Comparison of ENCODE assay signal across 8 cellular contexts in the genomic region with DNA sequence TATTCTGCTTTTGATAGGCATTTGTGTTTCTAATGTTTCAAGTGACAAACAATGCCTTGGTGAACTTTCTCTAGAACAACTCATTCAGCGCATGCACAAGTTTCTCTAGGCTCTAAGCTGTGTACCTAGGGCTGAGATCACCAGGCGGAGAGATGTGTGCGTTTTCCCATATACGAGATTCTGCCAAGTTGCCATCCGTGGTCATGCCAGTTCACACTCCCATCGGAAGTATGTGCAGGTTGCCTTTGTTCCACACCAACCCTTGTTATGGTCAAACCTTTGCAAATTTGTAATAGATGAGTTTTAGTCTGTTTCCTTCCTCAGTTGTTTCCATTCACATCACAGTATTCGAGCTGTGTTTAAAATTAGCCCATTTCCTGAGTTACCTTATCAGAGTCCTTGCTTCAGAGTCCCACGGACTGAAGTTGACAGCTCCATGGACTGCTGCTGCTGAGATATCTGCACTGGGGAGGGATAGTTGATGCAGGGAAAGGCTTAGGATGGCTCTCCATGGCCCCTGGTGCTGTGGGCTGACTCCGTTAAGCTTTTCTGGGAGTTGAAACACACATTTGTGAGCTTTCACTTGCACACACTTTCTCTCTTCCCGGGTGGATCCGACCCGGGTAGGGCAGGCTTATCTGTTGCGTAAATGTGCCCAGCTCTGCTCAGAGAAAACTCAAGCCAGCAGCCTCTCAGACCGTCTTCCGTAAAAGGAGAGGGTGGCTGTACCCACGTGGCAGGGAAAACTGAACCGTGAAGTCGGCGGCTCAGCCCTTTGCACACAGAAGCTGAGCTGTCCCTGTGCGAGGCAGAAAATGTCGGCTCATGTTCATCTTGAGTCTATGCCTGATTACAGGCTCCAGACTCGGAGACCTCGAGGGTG. TPM values are rescaled to one million over a fixed set of nuclear protein-coding genes. Genes with fewer than 3 reads are reported as not detected.
DNase-seq lines count a peak whose midpoint lies in the region; ATAC-seq and TF ChIP-seq lines count a peak whose summit lies in the region.

No MANE protein-coding gene starts in this region.

- no peak for TF ChIP-seq POLR2A in lower leg skin (IDR thresholded peaks at IDR 0.05)

- peaks cover 96% of the 10 kb centered on the region for H3K36me3 Mint-ChIP-seq in stimulated activated effector memory CD8-positive, alpha-beta T cell treated with anti-CD3 and anti-CD28 coated beads, Interleukin-12 subunit alpha, Interleukin-12 subunit beta, amount 100 ng/mL, for 72 hours

- TF ChIP-seq CTCF in AG04450 (IDR thresholded peaks at IDR 0.05; ENCODE audit: low read depth, low read length) (no peak), coronary artery (IDR thresholded peaks at IDR 0.05) (no peak), lower leg skin (IDR thresholded peaks at IDR 0.05) (no peak)

- no peaks in the 10 kb centered on the region for H3K9me3 ChIP-seq in AG04450 (ENCODE audit: control insufficient read depth, insufficient read depth, low read length)

- CTCF ChIA-PET in AG04450 (lab: Charles Lee): interaction anchor here (0.5 kb wide), 1 partner anchor 409 kb away, joined by 3 read pairs; no protein-coding TSS in a partner anchor

- ATAC-seq in GM19035 (IDR thresholded peaks at IDR 0.05; ENCODE audit: unreplicated experiment) (peak; percentile 80), HG03354 (IDR thresholded peaks at IDR 0.05; ENCODE audit: poor library complexity, severe bottlenecking, unreplicated experiment) (peak; percentile 84)
- peak; percentile 84 for ATAC-seq in stimulated activated effector memory CD8-positive, alpha-beta T cell treated with anti-CD3 and anti-CD28 coated beads, Interleukin-12 subunit alpha, Interleukin-12 subunit beta, amount 100 ng/mL, for 72 hours

- H3K4me3 ChIP-seq in AG04450 (ENCODE audit: low read depth, low read length) (peak overlapping the region; percentile 35), coronary artery (peak overlapping the region; percentile 65), lower leg skin (ENCODE audit: low read depth, poor library complexity, severe bottlenecking) (no peak overlapping the region)

- DNase-seq in AG04450 (ENCODE audit: low read depth, low spot score): no peak
- peak; percentile 71 for DNase-seq in UCSD-AML1 (lab: John Stamatoyannopoulos, UW; ENCODE audit: unreplicated experiment)
- peak; percentile 91 for DNase-seq in coronary artery (ENCODE audit: low spot score)
- peak; percentile 76 to 91 for DNase-seq in lower leg skin (ENCODE audit: low spot score in 2 of 2)
- no peak for DNase-seq in stimulated activated effector memory CD8-positive, alpha-beta T cell treated with anti-CD3 and anti-CD28 coated beads, Interleukin-12 subunit alpha, Interleukin-12 subunit beta, amount 100 ng/mL, for 72 hours (ENCODE audit: low spot score in 2 of 2)
- DNase-seq in GM03348 (ENCODE audit: low spot score): no peak

- no peaks in the 10 kb centered on the region for H3K27me3 ChIP-seq in AG04450 (ENCODE audit: control insufficient read depth, insufficient read depth, low read length)

- 26 to 38% methylated on average over 23 of the region's 23 CpGs for WGBS in lower leg skin, 2 donors

- H3K27ac Mint-ChIP-seq in stimulated activated effector memory CD8-positive, alpha-beta T cell treated with anti-CD3 and anti-CD28 coated beads, Interleukin-12 subunit alpha, Interleukin-12 subunit beta, amount 100 ng/mL, for 72 hours: peak overlapping the region; percentile 77

- H3K4me3 Mint-ChIP-seq in stimulated activated effector memory CD8-positive, alpha-beta T cell treated with anti-CD3 and anti-CD28 coated beads, Interleukin-12 subunit alpha, Interleukin-12 subunit beta, amount 100 ng/mL, for 72 hours: peak overlapping the region; percentile 57

- H3K27ac ChIP-seq in AG04450 (ENCODE audit: low read depth, low read length): peak overlapping the region; percentile 77
- H3K27ac ChIP-seq in coronary artery: peak overlapping the region; percentile 86 to 93

- intact Hi-C loops in lower leg skin (cut with DNase I; ENCODE audit: low total_unique reads): no loop called here

- peaks cover 56% of the 10 kb centered on the region for H3K4me1 Mint-ChIP-seq in stimulated activated effector memory CD8-positive, alpha-beta T cell treated with anti-CD3 and anti-CD28 coated beads, Interleukin-12 subunit alpha, Interleukin-12 subunit beta, amount 100 ng/mL, for 72 hours

- H3K9me3 Mint-ChIP-seq in stimulated activated effector memory CD8-positive, alpha-beta T cell treated with anti-CD3 and anti-CD28 coated beads, Interleukin-12 subunit alpha, Interleukin-12 subunit beta, amount 100 ng/mL, for 72 hours: no peaks in the 10 kb centered on the region

- POLR2A ChIA-PET in AG04450 (lab: Yijun Ruan, JAX): interaction anchor here (0.7 to 0.9 kb wide), 4 partner anchors 10 to 269 kb away, joined by 3 to 9 read pairs (median 4); no protein-coding TSS in a partner anchor

RNA-seq across cellular contexts. Expression of gene HK1, which starts 49.4 kb away (rescaled TPM):
- polyA plus RNA-seq in AG04450 (2011; rRNA removed): 31.9 and 37.4 TPM in 2 replicates
- polyA minus RNA-seq in AG04450 (2011; rRNA and poly(A)+ RNA removed): 51.6 and 57.3 TPM in 2 replicates
- total RNA-seq in lower leg skin: 100 to 1,000 TPM; 117 to 162 (median 158) TPM

Comparison
In these comparisons a context has a peak if more than half of its experiments do, and no peak if none do; other contexts are left out.
1. DNase-seq: peak in UCSD-AML1 (single experiment), coronary artery (single experiment) and lower leg skin (2 of 2); none in AG04450 (single experiment), stimulated activated effector memory CD8-positive, alpha-beta T cell treated with anti-CD3 and anti-CD28 coated beads, Interleukin-12 subunit alpha, Interleukin-12 subunit beta, amount 100 ng/mL, for 72 hours (0 of 2) and GM03348 (single experiment).
2. Peak in every context shown above with its lines, with median percentiles within 50 percentile points of each other: ATAC-seq.